ENCODE assay signal across 8 cellular contexts in genomic region chr5:39376293-39376714, GRCh38. TPM values are rescaled to one million over a fixed set of nuclear protein-coding genes. Genes with fewer than 3 reads are reported as not detected.
DNase-seq lines count a peak whose midpoint lies in the region; ATAC-seq and TF ChIP-seq lines count a peak whose summit lies in the region.

No MANE protein-coding gene starts in this region.

- H3K9ac ChIP-seq in IMR-90 (ENCODE audit: low read depth, low read length) (no peak overlapping the region), PC-3 (ENCODE audit: low read length) (no peak overlapping the region)

- WGBS in IMR-90 (ENCODE audit: extremely low coverage in 2 of 2, insufficient read length in 1 of 2), 2 experiments: no CpG with 5 or more reads among the region's 3 CpGs

- 0 out of 2 replicates have a peak overlapping the region, but pooled peaks have one; percentile 5 for H3K56ac ChIP-seq in IMR-90 (ENCODE audit: extremely low read depth, insufficient read depth, low read length)

- intact Hi-C loops in IMR-90 (cut with micrococcal nuclease): loop anchor here (1.0 to 10.0 kb wide), 5 partner anchors 48 to 382 kb away; partner anchors contain the start of genes DAB2 and FYB1
- intact Hi-C loops in PC-3 (cut with micrococcal nuclease): loop anchor here (1.0 to 5.0 kb wide), 4 partner anchors 49 to 194 kb away; partner anchors contain the start of gene FYB1

- in situ Hi-C loops in IMR-90 (cut with MboI; ENCODE audit: low sequenced_read_pairs) (loop anchor here (25.0 kb wide), 2 partner anchors 386 to 1386 kb away; partner anchors contain the start of gene TTC33), astrocyte of the cerebellum (cut with HindIII; ENCODE audit: low sequenced_read_pairs) (no loop called here)

- TF ChIP-seq POLR2A in IMR-90 (IDR thresholded peaks at IDR 0.05; ENCODE audit: low read depth, low read length): 0 out of 2 replicates have a peak, but pooled peaks have one; percentile 2

- H3K9me1 ChIP-seq in IMR-90 (ENCODE audit: insufficient read depth, low read length): peaks cover 8% of the 10 kb centered on the region; the same call in 1 of the 2 replicates

- no peak overlapping the region for H2AK5ac ChIP-seq in IMR-90 (ENCODE audit: low read depth, low read length)

- H3K4me1 ChIP-seq in IMR-90 (ENCODE audit: control insufficient read depth, insufficient read depth, low read length) (peaks cover 6% of the 10 kb centered on the region; the same call in 1 of the 2 replicates), PC-3 (ENCODE audit: insufficient read depth, low read length) (no peaks in the 10 kb centered on the region)

- no peak overlapping the region for H2BK5ac ChIP-seq in IMR-90 (ENCODE audit: low read depth, low read length, poor library complexity, severe bottlenecking)

- no peak overlapping the region for H3K4me3 ChIP-seq in IMR-90 (ENCODE audit: insufficient read depth, low read depth, low read length)
- H3K4me3 ChIP-seq in PC-3 (ENCODE audit: low read length): no peak overlapping the region
- no peak overlapping the region for H3K4me3 ChIP-seq in astrocyte of the cerebellum (ENCODE audit: low read depth, low read length)

- peak; percentile 77 for ATAC-seq in GM21447 (IDR thresholded peaks at IDR 0.05; ENCODE audit: unreplicated experiment)
- peak; percentile 49 for ATAC-seq in IMR-90 (ENCODE audit: low read depth)
- peak; percentile 77 for ATAC-seq in PC-3
- no peak for ATAC-seq in HG03457 (IDR thresholded peaks at IDR 0.05; ENCODE audit: unreplicated experiment)

- no peaks in the 10 kb centered on the region for H3K9me3 ChIP-seq in IMR-90 (ENCODE audit: control insufficient read depth, insufficient read depth, low read length)
- H3K9me3 ChIP-seq in PC-3 (ENCODE audit: low read length): no peaks in the 10 kb centered on the region

- no peak overlapping the region for H4K5ac ChIP-seq in IMR-90 (ENCODE audit: low read depth, low read length)

- no peak overlapping the region for H2AFZ ChIP-seq in IMR-90 (replicated peaks; ENCODE audit: low read length, poor library complexity)
- H2AFZ ChIP-seq in PC-3 (ENCODE audit: low read length): no peak overlapping the region

- dilution Hi-C loops in IMR-90 (cut with HindIII; ENCODE audit: low sequenced_read_pairs, unreplicated experiment): no loop called here

- H3K27ac ChIP-seq in IMR-90 (ENCODE audit: insufficient read depth, low read length) (no peak overlapping the region), PC-3 (ENCODE audit: low read length) (no peak overlapping the region)

- H2AK9ac ChIP-seq in IMR-90 (replicated peaks; ENCODE audit: low read depth, low read length, poor library complexity): no peak overlapping the region

- TF ChIP-seq CTCF in IMR-90 (conservative IDR thresholded peaks at IDR 0.05; ENCODE audit: low read depth, low read length) (peak; percentile 72), PC-3 (conservative IDR thresholded peaks at IDR 0.05; ENCODE audit: low read depth, low read length) (peak; percentile 98), astrocyte of the cerebellum (IDR thresholded peaks at IDR 0.05; ENCODE audit: low read depth, low read length, missing control alignments) (peak; percentile 73)

- no peak overlapping the region for H2BK120ac ChIP-seq in IMR-90 (ENCODE audit: low read depth, low read length)

- H3F3A ChIP-seq in PC-3 (ENCODE audit: low read length, unreplicated experiment): no peaks in the 10 kb centered on the region

- no peak overlapping the region for H4K91ac ChIP-seq in IMR-90 (ENCODE audit: insufficient read depth, low read depth, low read length)

- DNase-seq in EL (peak; percentile 62), IMR-90 (peak; percentile 48), PC-3 (peak; percentile 94), astrocyte of the cerebellum (ENCODE audit: low read depth) (peak; percentile 49), iPS-NIHi7 (ENCODE audit: extremely low spot score) (peak; percentile 70)
- peak; percentile 28 to 36 for DNase-seq in stimulated activated CD4-positive, alpha-beta T cell treated with anti-CD3 and anti-CD28 coated beads, Interleukin-2, amount 100 ng/mL, for 24 hours

- H2BK20ac ChIP-seq in IMR-90 (ENCODE audit: low read depth, low read length): no peak overlapping the region

- H3K14ac ChIP-seq in IMR-90 (replicated peaks; ENCODE audit: low read depth, low read length): no peak overlapping the region

- no peak overlapping the region for H3K4me2 ChIP-seq in IMR-90 (ENCODE audit: low read depth, low read length)
- no peak overlapping the region for H3K4me2 ChIP-seq in PC-3 (ENCODE audit: low read length)

- H3K36me3 ChIP-seq in IMR-90 (ENCODE audit: control insufficient read depth, insufficient read depth, low read length) (peaks cover 61% of the 10 kb centered on the region), PC-3 (ENCODE audit: low read depth, low read length) (peaks cover 4% of the 10 kb centered on the region; the same call in 1 of the 2 replicates)

- H4K8ac ChIP-seq in IMR-90 (ENCODE audit: low read depth in 2 of 2, low read length in 2 of 2): no peak overlapping the region

- no peak overlapping the region for H3K23ac ChIP-seq in IMR-90 (ENCODE audit: low read depth, low read length)

- H4K20me1 ChIP-seq in IMR-90 (ENCODE audit: insufficient read depth, low read length) (peaks cover 6% of the 10 kb centered on the region; the same call in 1 of the 2 replicates), PC-3 (ENCODE audit: low read length) (no peaks in the 10 kb centered on the region)

- H3K79me1 ChIP-seq in IMR-90 (ENCODE audit: low read depth in 1 of 2, low read length in 2 of 2): peaks cover 6 to 19% of the 10 kb centered on the region in 2 experiments; a peak in 2 of 4 replicates

- H3K9me2 ChIP-seq in PC-3 (replicated peaks; ENCODE audit: low read length): no peaks in the 10 kb centered on the region

- H3K79me2 ChIP-seq in PC-3 (ENCODE audit: low read length): no peaks in the 10 kb centered on the region

- BruUV-seq in IMR-90 (replicated peaks; lab: Mats Ljungman, UMichigan): no TSS peak
- BruUV-seq in PC-3 (replicated peaks; lab: Mats Ljungman, UMichigan): no TSS peak

- no peak overlapping the region for H2BK15ac ChIP-seq in IMR-90 (ENCODE audit: low read depth, low read length)

- POLR2A ChIA-PET in IMR-90 (lab: Charles Lee; ENCODE audit: unreplicated experiment): interaction anchor here (1.0 kb wide), 1 partner anchor 169 kb away, joined by 3 read pairs; no protein-coding TSS in a partner anchor
- POLR2A ChIA-PET in PC-3 (lab: Charles Lee; ENCODE audit: unreplicated experiment): no interaction called here

- no peak overlapping the region for H3K18ac ChIP-seq in IMR-90 (ENCODE audit: low read depth, low read length)

- H3K27me3 ChIP-seq in IMR-90 (ENCODE audit: control insufficient read depth, insufficient read depth, low read length): no peaks in the 10 kb centered on the region
- H3K27me3 ChIP-seq in PC-3 (ENCODE audit: low read length): no peaks in the 10 kb centered on the region

- peak; percentile 74 for TF ChIP-seq RAD21 in IMR-90 (IDR thresholded peaks at IDR 0.05; ENCODE audit: low read length)

- CTCF ChIA-PET in IMR-90 (lab: Yijun Ruan, JAX): interaction anchor here (0.8 to 2.4 kb wide), 11 partner anchors 16 to 195 kb away, joined by 3 to 17 read pairs (median 5); partner anchors contain the start of gene DAB2
- CTCF ChIA-PET in PC-3 (lab: Charles Lee): interaction anchor here (0.5 to 2.0 kb wide), 13 partner anchors 19 to 1168 kb away, joined by 3 to 54 read pairs (median 5); partner anchors contain the start of gene DAB2

- no peak overlapping the region for H3K4ac ChIP-seq in IMR-90 (ENCODE audit: low read depth, low read length)

TF ChIP-seq in IMR-90, 13 proteins besides CTCF, POLR2A, EP300 and RAD21:
- TF ChIP-seq MAFK (IDR thresholded peaks at IDR 0.05; ENCODE audit: low read depth, low read length): no peak
- TF ChIP-seq NFE2L2 (IDR thresholded peaks at IDR 0.05; ENCODE audit: low read depth, low read length): no peak
- TF ChIP-seq USF2 (IDR thresholded peaks at IDR 0.05; ENCODE audit: low read depth, low read length): no peak
- peak; percentile 67 for TF ChIP-seq SMC3 (IDR thresholded peaks at IDR 0.05; ENCODE audit: low read depth, low read length)

RNA-seq across cellular contexts. Expression of gene C9, which starts 12.0 kb away (rescaled TPM):
- not detected in 2 replicates for total RNA-seq in IMR-90 (2012; rRNA removed)
- polyA plus RNA-seq in IMR-90 (2012; rRNA removed): not detected in 2 replicates
- not detected in 2 replicates for polyA plus RNA-seq in IMR-90 (2012; cell fraction: cytosol; rRNA removed)
- 0.15 TPM in 1 of 2 replicates, not detected in the other for polyA plus RNA-seq in IMR-90 (2012; cell fraction: nucleus; rRNA removed; ENCODE audit: low replicate concordance)
- not detected in 2 replicates for total RNA-seq in PC-3 (2014; rRNA removed)

RNA-seq across cellular contexts. Expression of gene DAB2, which starts 48.5 kb away (rescaled TPM):
- total RNA-seq in IMR-90 (2012; rRNA removed) (50.0 and 97.2 TPM in 2 replicates), PC-3 (2014; rRNA removed) (11.8 and 14.1 TPM in 2 replicates)
- 95.9 and 101 TPM in 2 replicates for polyA plus RNA-seq in IMR-90 (2012; rRNA removed)
- 40.6 and 65.1 TPM in 2 replicates for polyA plus RNA-seq in IMR-90 (2012; cell fraction: cytosol; rRNA removed)
- 76.6 and 217 TPM in 2 replicates for polyA plus RNA-seq in IMR-90 (2012; cell fraction: nucleus; rRNA removed; ENCODE audit: low replicate concordance)

Comparison
In these comparisons a context has a peak if more than half of its experiments do, and no peak if none do; other contexts are left out.
1. DNase-seq: peak in every context shown above with its lines; median percentile 94 in PC-3; 70 in iPS-NIHi7; 62 in EL; 49 in astrocyte of the cerebellum; 48 in IMR-90; 32 in stimulated activated CD4-positive, alpha-beta T cell treated with anti-CD3 and anti-CD28 coated beads, Interleukin-2, amount 100 ng/mL, for 24 hours.